8 cellular contexts compared by ENCODE assay signal in genomic region chr13:112893570-112894422, GRCh38.
DNase-seq lines count a peak whose midpoint lies in the region; ATAC-seq, FAIRE-seq and TF ChIP-seq lines count a peak whose summit lies in the region.
"Had no signal": no experiment of that assay in that cellular context is flagged by ENCODE, and none has a peak within 500 bp of the region (broad histone marks: within the 10 kb centered on the region; RNA-seq: fewer than 3 reads in every experiment).

No MANE protein-coding gene starts in this region.

- CTCF ChIA-PET in K562 (lab: Yijun Ruan, JAX; ENCODE audit: low intra/inter-chr PET ratio): interaction anchor here (0.6 kb wide), 1 partner anchor 52 kb away, joined by 3 read pairs; no protein-coding TSS in a partner anchor

- no peak for TF ChIP-seq POLR2A in K562 (conservative IDR thresholded peaks at IDR 0.05)

- H3K4me3 ChIP-seq in K562: no peak overlapping the region
- H3K4me3 ChIP-seq: lung had no signal

- H3K4me3 Mint-ChIP-seq in stimulated activated naive B cell treated with anti-CD40 and anti-IgM and Interleukin-4, amounts not matched to agents 10 μg/mL and 1 μg/mL and 100 μg/mL, for 72 hours: peak overlapping the region; percentile 56 to 73

- no TSS peak for BruUV-seq in K562 (replicated peaks; lab: Mats Ljungman, UMichigan)

- TF ChIP-seq CTCF in K562 (IDR thresholded peaks at IDR 0.05 in 2 of 3, conservative IDR thresholded peaks at IDR 0.05 in 1 of 3; ENCODE audit: insufficient read depth in 2 of 3, low read depth in 1 of 3, low read length in 3 of 3): no peak

- peaks cover 29 to 89% of the 10 kb centered on the region in 2 experiments for H3K27me3 ChIP-seq in K562 (ENCODE audit: control insufficient read depth in 2 of 2, insufficient read depth in 2 of 2, low read length in 2 of 2)

- POLR2A ChIA-PET in K562 (lab: Yijun Ruan, JAX): interaction anchor here (0.5 kb wide), 1 partner anchor 12 kb away, joined by 4 read pairs; no protein-coding TSS in a partner anchor

- H3K27ac Mint-ChIP-seq in stimulated activated naive B cell treated with anti-CD40 and anti-IgM and Interleukin-4, amounts not matched to agents 10 μg/mL and 1 μg/mL and 100 μg/mL, for 72 hours: no peak overlapping the region

- H2AFZ ChIP-seq in K562 (ENCODE audit: low read depth, low read length): no peak overlapping the region

- H3K36me3 ChIP-seq in K562 (ENCODE audit: control insufficient read depth, insufficient read depth, low read length): no peaks in the 10 kb centered on the region

- H3K27ac ChIP-seq in K562 (ENCODE audit: extremely low read depth, low read depth, low read length): no peak overlapping the region

- WGBS in K562 (ENCODE audit: insufficient coverage, low coverage, missing lambda C conversion rate): 13% methylated on average over 19 of the region's 51 CpGs

- H3K9me1 ChIP-seq in K562 (ENCODE audit: control insufficient read depth, insufficient read depth, low read length): no peaks in the 10 kb centered on the region

- peaks cover 7% of the 10 kb centered on the region; the same call in 1 of the 2 replicates for H4K20me1 ChIP-seq in K562 (replicated peaks; ENCODE audit: control insufficient read depth, insufficient read depth, low read length)

- intact Hi-C loops in K562 (cut with micrococcal nuclease): no loop called here

- H3K36me3 Mint-ChIP-seq in stimulated activated naive B cell treated with anti-CD40 and anti-IgM and Interleukin-4, amounts not matched to agents 10 μg/mL and 1 μg/mL and 100 μg/mL, for 72 hours: no peaks in the 10 kb centered on the region

- H3K27me3 Mint-ChIP-seq in stimulated activated naive B cell treated with anti-CD40 and anti-IgM and Interleukin-4, amounts not matched to agents 10 μg/mL and 1 μg/mL and 100 μg/mL, for 72 hours: no peaks in the 10 kb centered on the region

- H3K4me1 ChIP-seq in K562 (replicated peaks in 1 of 2; ENCODE audit: control insufficient read depth in 2 of 2, insufficient read depth in 2 of 2, low read length in 2 of 2): peaks cover 0 to 47% of the 10 kb centered on the region in 2 experiments; a peak in 2 of 5 replicates

- H3K4me1 Mint-ChIP-seq in stimulated activated naive B cell treated with anti-CD40 and anti-IgM and Interleukin-4, amounts not matched to agents 10 μg/mL and 1 μg/mL and 100 μg/mL, for 72 hours: peaks cover 18 to 51% of the 10 kb centered on the region in 2 donors

- H3K79me2 ChIP-seq in K562 (ENCODE audit: control insufficient read depth, insufficient read depth, low read length): no peaks in the 10 kb centered on the region

- TF ChIP-seq EP300 in K562 (IDR thresholded peaks at IDR 0.05; ENCODE audit: low read length): no peak

- in situ Hi-C loops in G401 (cut with HindIII; ENCODE audit: low sequenced_read_pairs): no loop called here
- in situ Hi-C loops in K562 (cut with MboI): no loop called here

- TF ChIP-seq RAD21 in K562 (CRISPR knock-in tag; conservative IDR thresholded peaks at IDR 0.05 in 1 of 2, IDR thresholded peaks at IDR 0.05 in 1 of 2): no peak

- FAIRE-seq in K562 (lab: Jason Lieb, UNC): no peak

- H3K9me3 ChIP-seq in K562 (replicated peaks; ENCODE audit: control insufficient read depth, insufficient read depth, low read depth, low read length): no peaks in the 10 kb centered on the region

- H3K9ac ChIP-seq in K562 (ENCODE audit: insufficient read depth in 1 of 2, low read depth in 2 of 2, low read length in 2 of 2): no peak overlapping the region

- H3K4me2 ChIP-seq in K562 (ENCODE audit: insufficient read depth, low read length): no peak overlapping the region

- peak; percentile 51 for ATAC-seq in GM21717 (IDR thresholded peaks at IDR 0.05; ENCODE audit: unreplicated experiment)
- peak; percentile 88 for ATAC-seq in K562
- peak; percentile 66 to 68 for ATAC-seq in stimulated activated naive B cell treated with anti-CD40 and anti-IgM and Interleukin-4, amounts not matched to agents 10 μg/mL and 1 μg/mL and 100 μg/mL, for 72 hours (replicated peaks)
- no peak for ATAC-seq in HG03039 (IDR thresholded peaks at IDR 0.05; ENCODE audit: unreplicated experiment)

- peak; percentile 59 for DNase-seq in G401 (ENCODE audit: low spot score)
- DNase-seq in NCI-H2196 (lab: John Stamatoyannopoulos, UW; ENCODE audit: unreplicated experiment): peak; percentile 50
- DNase-seq in K562 (ENCODE audit: extremely low read depth in 1 of 4, low spot score in 3 of 4): peak; percentile 52 to 91 (median 86)
- peak; percentile 93 for DNase-seq in islet precursor cell
- DNase-seq in stimulated activated naive B cell treated with anti-CD40 and anti-IgM and Interleukin-4, amounts not matched to agents 10 μg/mL and 1 μg/mL and 100 μg/mL, for 72 hours: no peak

- no peaks in the 10 kb centered on the region for H3K9me3 Mint-ChIP-seq in stimulated activated naive B cell treated with anti-CD40 and anti-IgM and Interleukin-4, amounts not matched to agents 10 μg/mL and 1 μg/mL and 100 μg/mL, for 72 hours

TF ChIP-seq in K562, 482 proteins besides CTCF, POLR2A, EP300 and RAD21:
- TF ChIP-seq HMBOX1 (IDR thresholded peaks at IDR 0.05) (peak; percentile 75), E2F6 (IDR thresholded peaks at IDR 0.05; ENCODE audit: borderline replicate concordance in 1 of 2, extremely low read depth in 1 of 2, insufficient read depth in 1 of 2, insufficient read length in 1 of 2, low read depth in 1 of 2, low read length in 1 of 2, poor library complexity in 1 of 2, severe bottlenecking in 1 of 2) (peak in 1 of 2 experiments; percentile 64), CXXC5 (CRISPR knock-in tag; IDR thresholded peaks at IDR 0.05) (no peak), VEZF1 (CRISPR knock-in tag; IDR thresholded peaks at IDR 0.05) (peak; percentile 82)
